ENCODE assay signal across 8 cellular contexts in genomic region chr12:119444462-119445044, GRCh38.
A peak's percentile ranks its signal among the peaks of the same experiment; 100 is the strongest.
DNase-seq lines count a peak whose midpoint lies in the region; ATAC-seq and TF ChIP-seq lines count a peak whose summit lies in the region.

No MANE protein-coding gene starts in this region.

- H3K36me3 ChIP-seq in spleen = no peaks in the 10 kb centered on the region

- H3K27ac ChIP-seq in right cardiac atrium (ENCODE audit: low read length) (no peak overlapping the region), spleen (no peak overlapping the region)

- TF ChIP-seq POLR2A in spleen (IDR thresholded peaks at IDR 0.05) = no peak

- ATAC-seq in HG03432 (IDR thresholded peaks at IDR 0.05; ENCODE audit: unreplicated experiment) (peak; percentile 71), right cardiac atrium (peak in 1 of 2 donors; percentile 54), HG02623 (IDR thresholded peaks at IDR 0.05; ENCODE audit: unreplicated experiment) (no peak)

- intact Hi-C loops in right cardiac atrium (cut with DNase I) (loop anchor here in 2 of 4 donors (5.0 kb wide), 1 partner anchor 98 kb away; no protein-coding TSS in a partner anchor), spleen (cut with DNase I; ENCODE audit: low total_unique reads) (no loop called here)

- DNase-seq in SIG-M5 treated with dmso at 0.1 percent for 504 hours (lab: John Stamatoyannopoulos, UW; ENCODE audit: unreplicated experiment) = peak; percentile 69
- DNase-seq in SIG-M5 (lab: John Stamatoyannopoulos, UW) = no peak
- DNase-seq in NCI-H82 treated with DMSO at 0.1 percent for 48 hours (lab: John Stamatoyannopoulos, UW; ENCODE audit: unreplicated experiment) = peak; percentile 41
- DNase-seq in activated naive CD4-positive, alpha-beta T cell treated with anti-CD3 and anti-CD28 coated beads, Interleukin-2, amount 10 ng/mL, durations not matched to agents 7 days and 5 days = peak; percentile 63
- peak; percentile 33 to 65 (median 53) for DNase-seq in right cardiac atrium
- no peak for DNase-seq in spleen

- H3K4me1 ChIP-seq in right cardiac atrium (ENCODE audit: control insufficient read depth, insufficient read depth, low read length) (no peaks in the 10 kb centered on the region), spleen (no peaks in the 10 kb centered on the region)

- no peaks in the 10 kb centered on the region for H3K9me3 Mint-ChIP-seq in activated naive CD4-positive, alpha-beta T cell treated with anti-CD3 and anti-CD28 coated beads, Interleukin-2, amount 10 ng/mL, durations not matched to agents 7 days and 5 days

- no peaks in the 10 kb centered on the region for H3K27me3 ChIP-seq in right cardiac atrium (ENCODE audit: control insufficient read depth, insufficient read depth)
- H3K27me3 ChIP-seq in spleen (replicated peaks in 1 of 7) = peaks cover 0 to 22% (median 0%) of the 10 kb centered on the region in 7 donors

- H3K9me3 ChIP-seq in right cardiac atrium (ENCODE audit: control insufficient read depth, low read length) (no peaks in the 10 kb centered on the region), spleen (no peaks in the 10 kb centered on the region)

- peak; percentile 31 to 83 (median 70) for TF ChIP-seq CTCF in spleen (IDR thresholded peaks at IDR 0.05 in 8 of 11, conservative IDR thresholded peaks at IDR 0.05 in 3 of 11)

- H3K4me3 ChIP-seq in right cardiac atrium (ENCODE audit: low read length) (no peak overlapping the region), spleen (no peak overlapping the region)

- CTCF ChIA-PET in activated naive CD4-positive, alpha-beta T cell treated with anti-CD3 and anti-CD28 coated beads, Interleukin-2, amount 10 ng/mL, durations not matched to agents 7 days and 5 days (lab: Charles Lee) = interaction anchor here (0.6 to 4.9 kb wide), 18 partner anchors 9 to 237 kb away, joined by 3 to 52 read pairs (median 6); no protein-coding TSS in a partner anchor

- WGBS in right cardiac atrium = 20% methylated on average over 10 of the region's 10 CpGs
- WGBS in spleen, 5 donors = 21 to 26% (median 24%) methylated on average over 10 of the region's 10 CpGs

- peaks cover 4% of the 10 kb centered on the region for H3K27me3 Mint-ChIP-seq in activated naive CD4-positive, alpha-beta T cell treated with anti-CD3 and anti-CD28 coated beads, Interleukin-2, amount 10 ng/mL, durations not matched to agents 7 days and 5 days

- H3K4me3 Mint-ChIP-seq in activated naive CD4-positive, alpha-beta T cell treated with anti-CD3 and anti-CD28 coated beads, Interleukin-2, amount 10 ng/mL, durations not matched to agents 7 days and 5 days = no peak overlapping the region

- no peak overlapping the region for H3K27ac Mint-ChIP-seq in activated naive CD4-positive, alpha-beta T cell treated with anti-CD3 and anti-CD28 coated beads, Interleukin-2, amount 10 ng/mL, durations not matched to agents 7 days and 5 days

- no peaks in the 10 kb centered on the region for H3K4me1 Mint-ChIP-seq in activated naive CD4-positive, alpha-beta T cell treated with anti-CD3 and anti-CD28 coated beads, Interleukin-2, amount 10 ng/mL, durations not matched to agents 7 days and 5 days

- no peaks in the 10 kb centered on the region for H3K36me3 Mint-ChIP-seq in activated naive CD4-positive, alpha-beta T cell treated with anti-CD3 and anti-CD28 coated beads, Interleukin-2, amount 10 ng/mL, durations not matched to agents 7 days and 5 days

Comparison
In these comparisons a context has a peak if more than half of its experiments do, and no peak if none do; other contexts are left out.
1. DNase-seq: peak in SIG-M5 treated with dmso at 0.1 percent for 504 hours (single experiment), NCI-H82 treated with DMSO at 0.1 percent for 48 hours (single experiment), activated naive CD4-positive, alpha-beta T cell treated with anti-CD3 and anti-CD28 coated beads, Interleukin-2, amount 10 ng/mL, durations not matched to agents 7 days and 5 days (single experiment) and right cardiac atrium (3 of 3); none in SIG-M5 (single experiment) and spleen (single experiment).